ENCODE assay signal across 14 cellular contexts in genomic region chr1:197471248-197472035, GRCh38.
DNase-seq lines count a peak whose midpoint lies in the region; ATAC-seq, FAIRE-seq and TF ChIP-seq lines count a peak whose summit lies in the region.
"Had no signal": no experiment of that assay in that cellular context is flagged by ENCODE, and none has a peak within 500 bp of the region (broad histone marks: within the 10 kb centered on the region; RNA-seq: fewer than 3 reads in every experiment).

No MANE protein-coding gene starts in this region.

- TF ChIP-seq RAD21 in IMR-90 (IDR thresholded peaks at IDR 0.05; ENCODE audit: low read length): no peak

- no TSS peak for BruUV-seq in IMR-90 (replicated peaks; lab: Mats Ljungman, UMichigan)

- H2BK20ac ChIP-seq in IMR-90 (ENCODE audit: low read depth, low read length): no peak overlapping the region

- H4K91ac ChIP-seq in IMR-90 (ENCODE audit: insufficient read depth, low read depth, low read length): no peak overlapping the region

- H3K4me2 ChIP-seq in IMR-90 (ENCODE audit: low read depth, low read length) (no peak overlapping the region), astrocyte (ENCODE audit: low read length) (no peak overlapping the region)

- CTCF ChIA-PET in IMR-90 (lab: Yijun Ruan, JAX): no interaction called here

- peaks cover 14% of the 10 kb centered on the region for H3K4me1 Mint-ChIP-seq in astrocyte (ENCODE audit: low read depth, unreplicated experiment)

- no peak overlapping the region for H3K4me3 Mint-ChIP-seq in astrocyte (ENCODE audit: unreplicated experiment)
- H3K4me3 Mint-ChIP-seq: activated naive CD4-positive, alpha-beta T cell treated with anti-CD3 and anti-CD28 coated beads, Interleukin-2, amount 50 U/mL, for 24 hours had no signal

- no peak overlapping the region for H3K4ac ChIP-seq in IMR-90 (ENCODE audit: low read depth, low read length)

- in situ Hi-C loops in IMR-90 (cut with MboI; ENCODE audit: low sequenced_read_pairs): no loop called here

- H3K56ac ChIP-seq in IMR-90 (ENCODE audit: extremely low read depth, insufficient read depth, low read length): no peak overlapping the region

- no peak for TF ChIP-seq CTCF in IMR-90 (conservative IDR thresholded peaks at IDR 0.05; ENCODE audit: low read depth, low read length)
- no peak for TF ChIP-seq CTCF in astrocyte (IDR thresholded peaks at IDR 0.05; ENCODE audit: insufficient read depth, low read depth, low read length)
- no peak for TF ChIP-seq CTCF in left lung (IDR thresholded peaks at IDR 0.05)
- TF ChIP-seq CTCF in breast epithelium (IDR thresholded peaks at IDR 0.05): no peak

- no peaks in the 10 kb centered on the region for H3K79me1 ChIP-seq in IMR-90 (ENCODE audit: low read depth in 1 of 2, low read length in 2 of 2)

- no peak overlapping the region for H4K8ac ChIP-seq in IMR-90 (ENCODE audit: low read depth in 2 of 2, low read length in 2 of 2)

- TF ChIP-seq POLR2A in IMR-90 (IDR thresholded peaks at IDR 0.05; ENCODE audit: low read depth, low read length) (no peak), breast epithelium (IDR thresholded peaks at IDR 0.05) (no peak)

- H3K27ac ChIP-seq in IMR-90 (ENCODE audit: insufficient read depth, low read length): no peak overlapping the region
- H3K27ac ChIP-seq in astrocyte (ENCODE audit: low read depth, low read length): no peak overlapping the region
- H3K27ac ChIP-seq in left lung: no peak overlapping the region
- no peak overlapping the region for H3K27ac ChIP-seq in breast epithelium
- H3K27ac ChIP-seq: coronary artery, thoracic aorta, WERI-Rb-1 had no signal

- no peak for FAIRE-seq in astrocyte (lab: Jason Lieb, UNC)

- no peaks in the 10 kb centered on the region for H3K9me1 ChIP-seq in IMR-90 (ENCODE audit: insufficient read depth, low read length)

- no peak overlapping the region for H2AK5ac ChIP-seq in IMR-90 (ENCODE audit: low read depth, low read length)

- H3K4me3 ChIP-seq in IMR-90 (ENCODE audit: insufficient read depth, low read depth, low read length) (no peak overlapping the region), astrocyte (ENCODE audit: insufficient read depth, low read depth, low read length) (no peak overlapping the region), left lung (no peak overlapping the region), breast epithelium (no peak overlapping the region)
- H3K4me3 ChIP-seq: coronary artery, thoracic aorta had no signal

- H3K36me3 Mint-ChIP-seq in astrocyte (ENCODE audit: low read depth, unreplicated experiment): no peaks in the 10 kb centered on the region
- H3K36me3 Mint-ChIP-seq: activated naive CD4-positive, alpha-beta T cell treated with anti-CD3 and anti-CD28 coated beads, Interleukin-2, amount 50 U/mL, for 24 hours had no signal

- H2BK120ac ChIP-seq in IMR-90 (ENCODE audit: low read depth, low read length): no peak overlapping the region

- POLR2A ChIA-PET in IMR-90 (lab: Charles Lee; ENCODE audit: unreplicated experiment): no interaction called here

- H4K5ac ChIP-seq in IMR-90 (ENCODE audit: low read depth, low read length): no peak overlapping the region

- H2AFZ ChIP-seq in IMR-90 (replicated peaks; ENCODE audit: low read length, poor library complexity): peak overlapping the region; percentile 13
- H2AFZ ChIP-seq in astrocyte (ENCODE audit: low read depth, low read length): no peak overlapping the region

- no peaks in the 10 kb centered on the region for H3K9me3 Mint-ChIP-seq in astrocyte (ENCODE audit: unreplicated experiment)
- H3K9me3 Mint-ChIP-seq: activated naive CD4-positive, alpha-beta T cell treated with anti-CD3 and anti-CD28 coated beads, Interleukin-2, amount 50 U/mL, for 24 hours had no signal

- no CpG with 5 or more reads among the region's 9 CpGs for WGBS in IMR-90 (ENCODE audit: extremely low coverage in 2 of 2, insufficient read length in 1 of 2), 2 experiments

- H2BK15ac ChIP-seq in IMR-90 (ENCODE audit: low read depth, low read length): no peak overlapping the region

- dilution Hi-C loops in IMR-90 (cut with HindIII; ENCODE audit: low sequenced_read_pairs, unreplicated experiment): no loop called here

- H3K9me3 ChIP-seq in IMR-90 (ENCODE audit: control insufficient read depth, insufficient read depth, low read length) (no peaks in the 10 kb centered on the region), astrocyte (ENCODE audit: insufficient read depth, low read depth, low read length) (no peaks in the 10 kb centered on the region), left lung (no peaks in the 10 kb centered on the region), breast epithelium (no peaks in the 10 kb centered on the region)
- H3K9me3 ChIP-seq: thoracic aorta had no signal

- no peak overlapping the region for H3K9ac ChIP-seq in IMR-90 (ENCODE audit: low read depth, low read length)
- no peak overlapping the region for H3K9ac ChIP-seq in astrocyte (ENCODE audit: low read length)

- no peak overlapping the region for H3K23ac ChIP-seq in IMR-90 (ENCODE audit: low read depth, low read length)

- H3K27me3 ChIP-seq in IMR-90 (ENCODE audit: control insufficient read depth, insufficient read depth, low read length) (no peaks in the 10 kb centered on the region; the same call in 1 of the 2 replicates), astrocyte (ENCODE audit: insufficient read depth, low read length) (no peaks in the 10 kb centered on the region), left lung (no peaks in the 10 kb centered on the region), breast epithelium (no peaks in the 10 kb centered on the region)

- peak; percentile 32; the same call in 1 of the 2 replicates for ATAC-seq in IMR-90 (ENCODE audit: low read depth)
- ATAC-seq in HG03139 (IDR thresholded peaks at IDR 0.05; ENCODE audit: unreplicated experiment): no peak
- no peak for ATAC-seq in left lung

- no peaks in the 10 kb centered on the region for H3K27me3 Mint-ChIP-seq in astrocyte (ENCODE audit: low read depth, unreplicated experiment)
- H3K27me3 Mint-ChIP-seq: activated naive CD4-positive, alpha-beta T cell treated with anti-CD3 and anti-CD28 coated beads, Interleukin-2, amount 50 U/mL, for 24 hours had no signal

- H3K79me2 ChIP-seq in astrocyte (ENCODE audit: insufficient read depth, low read length): no peaks in the 10 kb centered on the region

- intact Hi-C loops in IMR-90 (cut with micrococcal nuclease): no loop called here
- intact Hi-C loops in left lung (cut with DNase I): no loop called here
- intact Hi-C loops in breast epithelium (cut with DNase I; ENCODE audit: low total_unique reads): no loop called here

- DNase-seq in AG20443 (ENCODE audit: low spot score) (peak; percentile 26), IMR-90 (no peak), astrocyte (ENCODE audit: low read depth) (peak; percentile 28), iPS-NIHi11 (ENCODE audit: low spot score) (peak; percentile 42), left lung (no peak), NCI-H1436 treated with DMSO at 0.1 percent for 48 hours (lab: John Stamatoyannopoulos, UW) (no peak), breast epithelium (ENCODE audit: low spot score in 2 of 2) (no peak)
- DNase-seq: NCI-H187 treated with DMSO at 0.1 percent for 48 hours; stimulated activated CD4-positive, alpha-beta T cell treated with anti-CD3 and anti-CD28 coated beads, Interleukin-15, amount 100 ng/mL, for 24 hours; WERI-Rb-1 had no signal

- H3K36me3 ChIP-seq in IMR-90 (ENCODE audit: control insufficient read depth, insufficient read depth, low read length): no peaks in the 10 kb centered on the region
- H3K36me3 ChIP-seq in astrocyte (ENCODE audit: insufficient read depth, low read length): no peaks in the 10 kb centered on the region
- no peaks in the 10 kb centered on the region for H3K36me3 ChIP-seq in left lung
- no peaks in the 10 kb centered on the region for H3K36me3 ChIP-seq in breast epithelium
- H3K36me3 ChIP-seq: thoracic aorta, WERI-Rb-1 had no signal

- no peak overlapping the region for H2AK9ac ChIP-seq in IMR-90 (replicated peaks; ENCODE audit: low read depth, low read length, poor library complexity)

- H2BK5ac ChIP-seq in IMR-90 (ENCODE audit: low read depth, low read length, poor library complexity, severe bottlenecking): no peak overlapping the region

- H3K4me1 ChIP-seq in IMR-90 (ENCODE audit: control insufficient read depth, insufficient read depth, low read length) (no peaks in the 10 kb centered on the region), astrocyte (ENCODE audit: insufficient read depth, low read length) (peaks cover 3% of the 10 kb centered on the region), left lung (no peaks in the 10 kb centered on the region), breast epithelium (no peaks in the 10 kb centered on the region)

- H3K18ac ChIP-seq in IMR-90 (ENCODE audit: low read depth, low read length): no peak overlapping the region

- no peak overlapping the region for H3K14ac ChIP-seq in IMR-90 (replicated peaks; ENCODE audit: low read depth, low read length)

- H3K27ac Mint-ChIP-seq in astrocyte (ENCODE audit: unreplicated experiment): no peak overlapping the region
- H3K27ac Mint-ChIP-seq: activated naive CD4-positive, alpha-beta T cell treated with anti-CD3 and anti-CD28 coated beads, Interleukin-2, amount 50 U/mL, for 24 hours had no signal

- H4K20me1 ChIP-seq in IMR-90 (ENCODE audit: insufficient read depth, low read length): no peaks in the 10 kb centered on the region
- H4K20me1 ChIP-seq in astrocyte (ENCODE audit: insufficient read depth, low read length): no peaks in the 10 kb centered on the region

TF ChIP-seq in IMR-90, 13 proteins besides CTCF, POLR2A, EP300 and RAD21 (continues in another document):
- TF ChIP-seq USF2 (IDR thresholded peaks at IDR 0.05; ENCODE audit: low read depth, low read length) (no peak), RCOR1 (IDR thresholded peaks at IDR 0.05; ENCODE audit: insufficient replicate concordance, low read length) (no peak), BHLHE40 (IDR thresholded peaks at IDR 0.05; ENCODE audit: low read depth, low read length) (no peak), FOS (IDR thresholded peaks at IDR 0.05; ENCODE audit: low read depth, low read length) (no peak), MAFK (IDR thresholded peaks at IDR 0.05; ENCODE audit: low read depth, low read length) (no peak), ELK1 (IDR thresholded peaks at IDR 0.05; ENCODE audit: borderline replicate concordance, low read depth, low read length) (no peak)

Comparison
In these comparisons a context has a peak if more than half of its experiments do, and no peak if none do; other contexts are left out.
1. DNase-seq: peak in AG20443 (single experiment), astrocyte (single experiment) and iPS-NIHi11 (single experiment); none in IMR-90 (single experiment), left lung (0 of 2), NCI-H1436 treated with DMSO at 0.1 percent for 48 hours (single experiment) and breast epithelium (0 of 2).